ENCODE assay signal across 23 cellular contexts in the genomic region with DNA sequence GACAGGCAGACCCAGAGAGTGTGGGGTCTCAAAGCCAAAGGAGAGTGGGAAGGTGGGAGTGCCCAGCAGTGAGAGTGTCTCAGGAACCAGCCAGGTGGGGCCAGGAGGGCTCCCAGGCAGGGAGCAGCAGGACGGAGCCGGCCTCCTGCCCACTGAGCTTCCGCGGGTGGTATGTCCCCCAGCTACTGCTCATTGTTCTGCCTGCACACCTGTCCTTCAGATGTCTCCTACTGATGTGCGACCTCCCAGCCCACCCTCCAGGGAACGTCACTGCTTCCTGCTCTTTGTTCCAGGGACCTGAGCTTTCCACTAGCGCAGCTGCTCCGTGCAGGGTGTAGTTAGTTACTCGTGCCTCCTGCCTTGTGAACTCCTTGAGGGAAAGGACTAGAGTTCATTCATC.
DNase-seq lines count a peak whose midpoint lies in the region; ATAC-seq and TF ChIP-seq lines count a peak whose summit lies in the region.
"Had no signal": no experiment of that assay in that cellular context is flagged by ENCODE, and none has a peak within 500 bp of the region (broad histone marks: within the 10 kb centered on the region; RNA-seq: fewer than 3 reads in every experiment).

No MANE protein-coding gene starts in this region.

- intact Hi-C loops in left ventricle myocardium inferior (cut with micrococcal nuclease): no loop called here

- H3K27ac Mint-ChIP-seq in osteocyte (ENCODE audit: unreplicated experiment): peak overlapping the region; percentile 42
- H3K27ac Mint-ChIP-seq: activated CD8-positive, alpha-beta T cell treated with anti-CD3 and anti-CD28 coated beads for 36 hours; CD8-positive, alpha-beta T cell; HFFc6; memory B cell had no signal

- no peak overlapping the region for H3K4me3 Mint-ChIP-seq in osteocyte (ENCODE audit: unreplicated experiment)
- H3K4me3 Mint-ChIP-seq: activated CD8-positive, alpha-beta T cell treated with anti-CD3 and anti-CD28 coated beads for 36 hours; CD8-positive, alpha-beta T cell; HFFc6; memory B cell; naive thymus-derived CD4-positive, alpha-beta T cell had no signal

- DNase-seq in left ventricle myocardium inferior (no peak), right atrium auricular region (ENCODE audit: low spot score) (no peak), cerebellar cortex (ENCODE audit: low spot score) (peak; percentile 13), osteocyte (ENCODE audit: extremely low spot score, unreplicated experiment) (peak; percentile 74), NCI-H1105 treated with DMSO at 0.1 percent for 48 hours (lab: John Stamatoyannopoulos, UW) (no peak)
- DNase-seq: activated CD8-positive, alpha-beta T cell treated with anti-CD3 and anti-CD28 coated beads for 36 hours; activated naive CD4-positive, alpha-beta T cell treated with Interleukin-2 at 50 U/mL for 16 hours; activated T-cell treated with anti-CD3 and anti-CD28 coated beads, Interleukin-2, amount 50 U/mL, for 1 hour; anterior cingulate cortex; HFFc6; NCI-H2029 treated with DMSO at 0.1 percent for 48 hours; NCI-H524 treated with DMSO at 0.1 percent for 48 hours; OCI-M1; SIG-M5; stimulated activated CD4-positive, alpha-beta T cell treated with anti-CD3 and anti-CD28 coated beads, Interleukin-4, amount 100 ng/mL, for 4 hours; substantia nigra had no signal

- peaks cover 82% of the 10 kb centered on the region for H3K36me3 ChIP-seq in left ventricle myocardium inferior
- peaks cover 66% of the 10 kb centered on the region for H3K36me3 ChIP-seq in right atrium auricular region

- TF ChIP-seq CTCF in left ventricle myocardium inferior (IDR thresholded peaks at IDR 0.05; ENCODE audit: borderline replicate concordance) (no peak), right atrium auricular region (IDR thresholded peaks at IDR 0.05) (no peak), osteocyte (IDR thresholded peaks at IDR 0.05) (no peak)

- no peaks in the 10 kb centered on the region for H3K27me3 ChIP-seq in left ventricle myocardium inferior (ENCODE audit: low read depth)
- no peaks in the 10 kb centered on the region for H3K27me3 ChIP-seq in right atrium auricular region

- H3K4me1 ChIP-seq in left ventricle myocardium inferior (peaks cover 87% of the 10 kb centered on the region), right atrium auricular region (peaks cover 0 to 44% of the 10 kb centered on the region in 2 donors)
- H3K4me1 ChIP-seq: parathyroid adenoma had no signal

- ATAC-seq in GM21825 (IDR thresholded peaks at IDR 0.05; ENCODE audit: unreplicated experiment) (no peak), GM19328 (IDR thresholded peaks at IDR 0.05; ENCODE audit: unreplicated experiment) (no peak)
- ATAC-seq: activated CD8-positive, alpha-beta T cell treated with anti-CD3 and anti-CD28 coated beads for 36 hours; CD8-positive, alpha-beta T cell; naive thymus-derived CD4-positive, alpha-beta T cell had no signal

- H3K4me3 ChIP-seq in left ventricle myocardium inferior: no peak overlapping the region
- no peak overlapping the region for H3K4me3 ChIP-seq in right atrium auricular region
- H3K4me3 ChIP-seq: skin epidermis had no signal

- H3K9me3 ChIP-seq in left ventricle myocardium inferior (replicated peaks) (peaks cover 6% of the 10 kb centered on the region), right atrium auricular region (no peaks in the 10 kb centered on the region)

- H3K9me3 Mint-ChIP-seq in osteocyte (ENCODE audit: unreplicated experiment): peaks cover 17% of the 10 kb centered on the region

- H3K36me3 Mint-ChIP-seq in osteocyte (ENCODE audit: unreplicated experiment): peaks cover 46% of the 10 kb centered on the region
- H3K36me3 Mint-ChIP-seq: CD8-positive, alpha-beta T cell; naive thymus-derived CD4-positive, alpha-beta T cell had no signal

- no peaks in the 10 kb centered on the region for H3K27me3 Mint-ChIP-seq in osteocyte (ENCODE audit: unreplicated experiment)
- H3K27me3 Mint-ChIP-seq: activated CD8-positive, alpha-beta T cell treated with anti-CD3 and anti-CD28 coated beads for 36 hours had no signal

- H3K27ac ChIP-seq in left ventricle myocardium inferior (replicated peaks): peak overlapping the region; percentile 80
- peak overlapping the region in 1 of 2 donors; percentile 66 for H3K27ac ChIP-seq in right atrium auricular region

- peaks cover 36% of the 10 kb centered on the region for H3K4me1 Mint-ChIP-seq in osteocyte (ENCODE audit: unreplicated experiment)

Comparison
In these comparisons a context has a peak if more than half of its experiments do, and no peak if none do; other contexts are left out.
1. DNase-seq: peak in cerebellar cortex (single experiment) and osteocyte (single experiment); none in left ventricle myocardium inferior (single experiment), right atrium auricular region (single experiment) and NCI-H1105 treated with DMSO at 0.1 percent for 48 hours (single experiment).